ENCODE assay signal across 17 cellular contexts in genomic region chr1:9010781-9011323, GRCh38. TPM values are rescaled to one million over a fixed set of nuclear protein-coding genes. Genes with fewer than 3 reads are reported as not detected.
DNase-seq lines count a peak whose midpoint lies in the region; ATAC-seq and TF ChIP-seq lines count a peak whose summit lies in the region.
"Had no signal": no experiment of that assay in that cellular context is flagged by ENCODE, and none has a peak within 500 bp of the region (broad histone marks: within the 10 kb centered on the region; RNA-seq: fewer than 3 reads in every experiment).

No MANE protein-coding gene starts in this region.

- no peaks in the 10 kb centered on the region for H3K9me3 ChIP-seq in OCI-LY1 (ENCODE audit: low read length)
- no peaks in the 10 kb centered on the region for H3K9me3 ChIP-seq in upper lobe of left lung

- no peak for TF ChIP-seq EP300 in upper lobe of left lung (IDR thresholded peaks at IDR 0.05)

- H3K27ac Mint-ChIP-seq in activated naive CD4-positive, alpha-beta T cell treated with anti-CD3 and anti-CD28 coated beads, Interleukin-2, amount 50 U/mL, for 72 hours, result peak overlapping the region; percentile 11 to 63
- H3K27ac Mint-ChIP-seq in activated CD4-positive, alpha-beta memory T cell treated with anti-CD3 and anti-CD28 coated beads, Interleukin-2, amount 10 ng/mL, durations not matched to agents 7 days and 5 days, result no peak overlapping the region
- H3K27ac Mint-ChIP-seq: immature natural killer cell had no signal

- no peaks in the 10 kb centered on the region for H3K9me3 Mint-ChIP-seq in activated naive CD4-positive, alpha-beta T cell treated with anti-CD3 and anti-CD28 coated beads, Interleukin-2, amount 50 U/mL, for 72 hours
- no peaks in the 10 kb centered on the region for H3K9me3 Mint-ChIP-seq in activated CD4-positive, alpha-beta memory T cell treated with anti-CD3 and anti-CD28 coated beads, Interleukin-2, amount 10 ng/mL, durations not matched to agents 7 days and 5 days
- H3K9me3 Mint-ChIP-seq: IgD-negative memory B cell, immature natural killer cell had no signal

- 49 to 53% methylated on average over 8 of the region's 8 CpGs for WGBS in upper lobe of left lung, 2 donors

- peaks cover 6% of the 10 kb centered on the region for H3K4me1 Mint-ChIP-seq in activated CD4-positive, alpha-beta memory T cell treated with anti-CD3 and anti-CD28 coated beads, Interleukin-2, amount 10 ng/mL, durations not matched to agents 7 days and 5 days

- H3K9me2 ChIP-seq in OCI-LY1 (ENCODE audit: low read depth, low read length), result no peaks in the 10 kb centered on the region

- H3K27me3 ChIP-seq in OCI-LY1 (ENCODE audit: insufficient read depth, low read length), result no peaks in the 10 kb centered on the region
- H3K27me3 ChIP-seq in upper lobe of left lung, result no peaks in the 10 kb centered on the region

- TF ChIP-seq POLR2A in upper lobe of left lung (IDR thresholded peaks at IDR 0.05), result no peak

- no peaks in the 10 kb centered on the region for H3K27me3 Mint-ChIP-seq in activated CD4-positive, alpha-beta memory T cell treated with anti-CD3 and anti-CD28 coated beads, Interleukin-2, amount 10 ng/mL, durations not matched to agents 7 days and 5 days

- DNase-seq in activated naive CD4-positive, alpha-beta T cell treated with anti-CD3 and anti-CD28 coated beads, Interleukin-2, amount 50 U/mL, for 72 hours (ENCODE audit: low spot score in 2 of 2), result no peak
- DNase-seq in activated naive CD4-positive, alpha-beta T cell treated with anti-CD3 and anti-CD28 coated beads, Interleukin-2, amount 50 U/mL, for 16 hours, result no peak
- no peak for DNase-seq in left lobe of liver (ENCODE audit: low spot score)
- peak in 1 of 2 donors; percentile 65 for DNase-seq in upper lobe of left lung
- DNase-seq in OCI-M2 (lab: John Stamatoyannopoulos, UW; ENCODE audit: unreplicated experiment), result no peak
- no peak for DNase-seq in activated CD4-positive, alpha-beta memory T cell treated with anti-CD3 and anti-CD28 coated beads, Interleukin-2, amount 10 ng/mL, durations not matched to agents 7 days and 5 days
- DNase-seq in HCEC 1CT, result no peak
- DNase-seq: Calu3, immature natural killer cell, NCI-H1436, NCI-H526 treated with DMSO at 0.1 percent for 48 hours, small intestine had no signal

- H3K4me1 ChIP-seq in OCI-LY1 (ENCODE audit: insufficient read depth, low read length, severe bottlenecking) (peaks cover 64% of the 10 kb centered on the region), upper lobe of left lung (peaks cover 0 to 9% (median 4%) of the 10 kb centered on the region in 4 donors)

- H3K36me3 ChIP-seq in OCI-LY1 (ENCODE audit: insufficient read depth, low read length) (no peaks in the 10 kb centered on the region), upper lobe of left lung (no peaks in the 10 kb centered on the region)
- H3K36me3 ChIP-seq: WERI-Rb-1 had no signal

- peak in 1 of 2 donors; percentile 59 for ATAC-seq in activated naive CD4-positive, alpha-beta T cell treated with anti-CD3 and anti-CD28 coated beads, Interleukin-2, amount 50 U/mL, for 72 hours
- ATAC-seq in left lobe of liver (peak; percentile 42), upper lobe of left lung (ENCODE audit: low FRiP score in 2 of 2) (peak; percentile 38 to 63)

- no peaks in the 10 kb centered on the region for H3F3A ChIP-seq in OCI-LY1 (ENCODE audit: insufficient read depth, low read length)

- no peak overlapping the region for H2AFZ ChIP-seq in OCI-LY1 (ENCODE audit: low read length)

- no peaks in the 10 kb centered on the region for H3K36me3 Mint-ChIP-seq in activated naive CD4-positive, alpha-beta T cell treated with anti-CD3 and anti-CD28 coated beads, Interleukin-2, amount 50 U/mL, for 72 hours
- H3K36me3 Mint-ChIP-seq in activated CD4-positive, alpha-beta memory T cell treated with anti-CD3 and anti-CD28 coated beads, Interleukin-2, amount 10 ng/mL, durations not matched to agents 7 days and 5 days (ENCODE audit: low read depth), result no peaks in the 10 kb centered on the region
- H3K36me3 Mint-ChIP-seq: immature natural killer cell had no signal

- POLR2A ChIA-PET in activated CD4-positive, alpha-beta memory T cell treated with anti-CD3 and anti-CD28 coated beads, Interleukin-2, amount 10 ng/mL, durations not matched to agents 7 days and 5 days (lab: Charles Lee), result no interaction called here

- no peak overlapping the region for H3K4me3 Mint-ChIP-seq in activated CD4-positive, alpha-beta memory T cell treated with anti-CD3 and anti-CD28 coated beads, Interleukin-2, amount 10 ng/mL, durations not matched to agents 7 days and 5 days
- H3K4me3 Mint-ChIP-seq: immature natural killer cell had no signal

- CTCF ChIA-PET in activated CD4-positive, alpha-beta memory T cell treated with anti-CD3 and anti-CD28 coated beads, Interleukin-2, amount 10 ng/mL, durations not matched to agents 7 days and 5 days (lab: Charles Lee), result interaction anchor here (0.6 to 0.8 kb wide), 2 partner anchors 89 to 91 kb away, joined by 4 to 5 read pairs; no protein-coding TSS in a partner anchor

- no peaks in the 10 kb centered on the region for H4K20me1 ChIP-seq in OCI-LY1 (ENCODE audit: insufficient read depth, low read length)

- peak overlapping the region; percentile 11; the same call in 1 of the 2 replicates for H3K9ac ChIP-seq in OCI-LY1 (ENCODE audit: low read length)

- no peaks in the 10 kb centered on the region for H3K79me2 ChIP-seq in OCI-LY1 (ENCODE audit: insufficient read depth, low read length)

- TF ChIP-seq CTCF in OCI-LY1 (IDR thresholded peaks at IDR 0.05; ENCODE audit: low read length), result no peak
- no peak for TF ChIP-seq CTCF in upper lobe of left lung (IDR thresholded peaks at IDR 0.05)

- H3K27ac ChIP-seq in OCI-LY1 (ENCODE audit: low read depth, low read length, poor library complexity, severe bottlenecking) (peak overlapping the region; percentile 89), upper lobe of left lung (peak overlapping the region in 1 of 4 donors; percentile 11)
- H3K27ac ChIP-seq: WERI-Rb-1 had no signal

- H3K4me2 ChIP-seq in OCI-LY1 (ENCODE audit: low read length), result no peak overlapping the region; the same call in 1 of the 2 replicates

- H3K4me3 ChIP-seq in OCI-LY1 (ENCODE audit: low read depth, low read length, poor library complexity, severe bottlenecking) (no peak overlapping the region), upper lobe of left lung (no peak overlapping the region)

RNA-seq across cellular contexts. Expression of gene SLC2A7, which starts 15.4 kb away (rescaled TPM):
- not detected for total RNA-seq in activated naive CD4-positive, alpha-beta T cell treated with anti-CD3 and anti-CD28 coated beads, Interleukin-2, amount 50 U/mL, for 72 hours
- total RNA-seq in left lobe of liver, result not detected
- not detected for total RNA-seq in upper lobe of left lung
- not detected for total RNA-seq in activated CD4-positive, alpha-beta memory T cell treated with anti-CD3 and anti-CD28 coated beads, Interleukin-2, amount 10 ng/mL, durations not matched to agents 7 days and 5 days
- total RNA-seq: A172, Calu3, temporal lobe had no signal

RNA-seq across cellular contexts. Expression of gene SLC2A5, which starts 58.6 kb away (rescaled TPM):
- not detected for total RNA-seq in activated naive CD4-positive, alpha-beta T cell treated with anti-CD3 and anti-CD28 coated beads, Interleukin-2, amount 50 U/mL, for 72 hours
- 0.35 TPM for total RNA-seq in left lobe of liver
- total RNA-seq in upper lobe of left lung, result 10 to 100 TPM in 1 of 6 donors, 1 to 10 TPM in 2, under 1 TPM in 3; 0.30 to 11.5 (median 1.2) TPM
- under 1 TPM in 1 of 2 experiments, not detected in 1; 0.25 TPM for total RNA-seq in activated CD4-positive, alpha-beta memory T cell treated with anti-CD3 and anti-CD28 coated beads, Interleukin-2, amount 10 ng/mL, durations not matched to agents 7 days and 5 days
- total RNA-seq: A172 had no signal
